Comparison of ENCODE assay signal across 18 cellular contexts in the genomic region with DNA sequence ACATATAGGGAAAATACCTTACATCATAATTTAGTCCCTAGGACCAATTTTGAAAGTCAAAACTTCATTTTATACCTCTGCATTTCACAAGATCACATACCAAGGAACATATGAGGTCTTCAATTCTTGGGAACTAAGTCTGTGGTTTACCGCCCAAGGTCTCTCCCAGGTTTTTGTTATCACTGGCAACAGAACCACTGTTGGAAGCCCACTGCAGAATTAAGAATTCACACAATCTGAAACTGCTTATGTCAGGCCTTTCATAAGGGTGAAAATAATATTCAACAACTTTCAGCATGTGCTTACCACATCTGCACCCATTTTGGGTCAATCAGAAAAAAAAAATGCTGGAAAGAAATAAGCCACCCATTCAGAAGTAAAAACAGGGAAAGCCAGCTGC.
DNase-seq lines count a peak whose midpoint lies in the region; ATAC-seq and TF ChIP-seq lines count a peak whose summit lies in the region.
"Had no signal": no experiment of that assay in that cellular context is flagged by ENCODE, and none has a peak within 500 bp of the region (broad histone marks: within the 10 kb centered on the region; RNA-seq: fewer than 3 reads in every experiment).

No MANE protein-coding gene starts in this region.

- H3K4me3 ChIP-seq in IMR-90 (ENCODE audit: insufficient read depth, low read depth, low read length) (no peak overlapping the region), smooth muscle cell (no peak overlapping the region), suprapubic skin (no peak overlapping the region), BE2C (ENCODE audit: low read depth, low read length) (no peak overlapping the region)
- H3K4me3 ChIP-seq: body of pancreas, coronary artery, lower lobe of right lung, MG63, tibial nerve had no signal

- H3K79me2 ChIP-seq in smooth muscle cell (ENCODE audit: low read depth): no peaks in the 10 kb centered on the region

- no CpG with 5 or more reads among the region's 1 CpG for WGBS in IMR-90 (ENCODE audit: extremely low coverage in 2 of 2, insufficient read length in 1 of 2), 2 experiments
- 77% methylated on average over 1 of the region's 1 CpG for WGBS in smooth muscle cell (ENCODE audit: low lambda C conversion rate)
- whole genome bisulfite sequencing in suprapubic skin: 79% methylated on average over 1 of the region's 1 CpG

- H4K20me1 ChIP-seq in IMR-90 (ENCODE audit: insufficient read depth, low read length) (no peaks in the 10 kb centered on the region), smooth muscle cell (ENCODE audit: low read depth) (no peaks in the 10 kb centered on the region)

- H4K5ac ChIP-seq in IMR-90 (ENCODE audit: low read depth, low read length): no peak overlapping the region

- H2BK15ac ChIP-seq in IMR-90 (ENCODE audit: low read depth, low read length): no peak overlapping the region

- TF ChIP-seq CTCF in IMR-90 (conservative IDR thresholded peaks at IDR 0.05; ENCODE audit: low read depth, low read length): no peak
- no peak for TF ChIP-seq CTCF in smooth muscle cell (IDR thresholded peaks at IDR 0.05; ENCODE audit: borderline replicate concordance, insufficient read depth, poor library complexity, severe bottlenecking)
- no peak for TF ChIP-seq CTCF in suprapubic skin (IDR thresholded peaks at IDR 0.05)
- TF ChIP-seq CTCF in BE2C (IDR thresholded peaks at IDR 0.05; ENCODE audit: low read depth, low read length): no peak

- H3K9me1 ChIP-seq in IMR-90 (ENCODE audit: insufficient read depth, low read length): no peaks in the 10 kb centered on the region

- H4K91ac ChIP-seq in IMR-90 (ENCODE audit: insufficient read depth, low read depth, low read length): no peak overlapping the region

- peaks cover 3% of the 10 kb centered on the region for H3F3A ChIP-seq in smooth muscle cell (ENCODE audit: low read depth)

- POLR2A ChIA-PET in IMR-90 (lab: Charles Lee; ENCODE audit: unreplicated experiment): no interaction called here

- no peak overlapping the region for H3K56ac ChIP-seq in IMR-90 (ENCODE audit: extremely low read depth, insufficient read depth, low read length)

- H2BK120ac ChIP-seq in IMR-90 (ENCODE audit: low read depth, low read length): no peak overlapping the region

- H3K4me1 ChIP-seq in IMR-90 (ENCODE audit: control insufficient read depth, insufficient read depth, low read length) (peaks cover 6% of the 10 kb centered on the region; the same call in 1 of the 2 replicates), smooth muscle cell (ENCODE audit: low read depth) (no peaks in the 10 kb centered on the region), suprapubic skin (no peaks in the 10 kb centered on the region), BE2C (no peaks in the 10 kb centered on the region)
- H3K4me1 ChIP-seq: body of pancreas had no signal

- no peaks in the 10 kb centered on the region for H3K9me3 ChIP-seq in IMR-90 (ENCODE audit: control insufficient read depth, insufficient read depth, low read length)
- H3K9me3 ChIP-seq in smooth muscle cell (replicated peaks; ENCODE audit: low read depth): no peaks in the 10 kb centered on the region
- no peaks in the 10 kb centered on the region for H3K9me3 ChIP-seq in suprapubic skin
- H3K9me3 ChIP-seq in BE2C: no peaks in the 10 kb centered on the region
- H3K9me3 ChIP-seq: body of pancreas, lower lobe of right lung, MG63, tibial nerve had no signal

- no TSS peak for BruUV-seq in IMR-90 (replicated peaks; lab: Mats Ljungman, UMichigan)

- H2AK5ac ChIP-seq in IMR-90 (ENCODE audit: low read depth, low read length): no peak overlapping the region

- peak overlapping the region in 1 of 2 experiments; percentile 12; a peak in 1 of 4 replicates for H4K8ac ChIP-seq in IMR-90 (ENCODE audit: low read depth in 2 of 2, low read length in 2 of 2)

- dilution Hi-C loops in IMR-90 (cut with HindIII; ENCODE audit: low sequenced_read_pairs, unreplicated experiment): no loop called here

- H2BK5ac ChIP-seq in IMR-90 (ENCODE audit: low read depth, low read length, poor library complexity, severe bottlenecking): no peak overlapping the region

- H3K36me3 ChIP-seq in IMR-90 (ENCODE audit: control insufficient read depth, insufficient read depth, low read length) (no peaks in the 10 kb centered on the region), smooth muscle cell (ENCODE audit: low read depth) (no peaks in the 10 kb centered on the region), suprapubic skin (no peaks in the 10 kb centered on the region), BE2C (no peaks in the 10 kb centered on the region)
- H3K36me3 ChIP-seq: lower lobe of right lung, MG63, tibial nerve had no signal

- in situ Hi-C loops in IMR-90 (cut with MboI; ENCODE audit: low sequenced_read_pairs): no loop called here

- no peak overlapping the region for H3K9ac ChIP-seq in IMR-90 (ENCODE audit: low read depth, low read length)
- no peak overlapping the region for H3K9ac ChIP-seq in smooth muscle cell (ENCODE audit: low read depth)

- H2AFZ ChIP-seq in IMR-90 (replicated peaks; ENCODE audit: low read length, poor library complexity): no peak overlapping the region
- H2AFZ ChIP-seq in smooth muscle cell (ENCODE audit: low read depth): peak overlapping the region; percentile 54

- CTCF ChIA-PET in IMR-90 (lab: Yijun Ruan, JAX): interaction anchor here (0.6 to 0.7 kb wide), 2 partner anchors 19 to 487 kb away, joined by 3 read pairs; no protein-coding TSS in a partner anchor

- ATAC-seq in IMR-90 (ENCODE audit: low read depth) (no peak), HG03139 (IDR thresholded peaks at IDR 0.05; ENCODE audit: unreplicated experiment) (no peak)
- ATAC-seq: body of pancreas; lower lobe of right lung; stimulated activated naive CD8-positive, alpha-beta T cell treated with anti-CD3 and anti-CD28 coated beads, Interleukin-15, Interleukin-2, amounts not matched to agents 100 U/mL and 50 U/mL, for 24 hours had no signal

- TF ChIP-seq EP300 in suprapubic skin (IDR thresholded peaks at IDR 0.05): no peak

- H3K4ac ChIP-seq in IMR-90 (ENCODE audit: low read depth, low read length): no peak overlapping the region

- no peak overlapping the region for H3K23ac ChIP-seq in IMR-90 (ENCODE audit: low read depth, low read length)

- intact Hi-C loops in IMR-90 (cut with micrococcal nuclease): loop anchor here (5.0 kb wide), 1 partner anchor 99 kb away; no protein-coding TSS in a partner anchor

- H3K14ac ChIP-seq in IMR-90 (replicated peaks; ENCODE audit: low read depth, low read length): no peak overlapping the region

- DNase-seq in IMR-90 (peak; percentile 34), astrocyte of the hippocampus (ENCODE audit: low read depth, low spot score) (peak; percentile 75), fibroblast of peridontal ligament (ENCODE audit: extremely low read depth) (peak; percentile 84), smooth muscle cell (lab: John Stamatoyannopoulos, UW; ENCODE audit: unreplicated experiment) (no peak), suprapubic skin (ENCODE audit: low spot score in 2 of 2) (no peak), DMS79 treated with DMSO at 0.1 percent for 48 hours (lab: John Stamatoyannopoulos, UW) (no peak), BE2C (no peak)
- DNase-seq: body of pancreas; kidney; lower lobe of right lung; MG63; NCI-H146; NCI-H2171 treated with DMSO at 0.1 percent for 48 hours; SHP77; stimulated activated naive CD8-positive, alpha-beta T cell treated with anti-CD3 and anti-CD28 coated beads, Interleukin-15, Interleukin-2, amounts not matched to agents 100 U/mL and 50 U/mL, for 24 hours had no signal

- no peaks in the 10 kb centered on the region for H3K27me3 ChIP-seq in IMR-90 (ENCODE audit: control insufficient read depth, insufficient read depth, low read length)
- H3K27me3 ChIP-seq in smooth muscle cell (ENCODE audit: low read depth): no peaks in the 10 kb centered on the region
- H3K27me3 ChIP-seq in suprapubic skin: no peaks in the 10 kb centered on the region
- no peaks in the 10 kb centered on the region for H3K27me3 ChIP-seq in BE2C
- H3K27me3 ChIP-seq: body of pancreas, MG63, tibial nerve had no signal

- no peaks in the 10 kb centered on the region for H3K79me1 ChIP-seq in IMR-90 (ENCODE audit: low read depth in 1 of 2, low read length in 2 of 2)

- H3K27ac ChIP-seq in IMR-90 (ENCODE audit: insufficient read depth, low read length) (no peak overlapping the region), smooth muscle cell (ENCODE audit: low read depth) (peak overlapping the region; percentile 82), suprapubic skin (no peak overlapping the region)
- H3K27ac ChIP-seq: coronary artery, lower lobe of right lung had no signal

- H3K4me2 ChIP-seq in IMR-90 (ENCODE audit: low read depth, low read length) (no peak overlapping the region), smooth muscle cell (peak overlapping the region; percentile 34)

- peak overlapping the region; percentile 56; the same call in 1 of the 2 replicates for H2BK20ac ChIP-seq in IMR-90 (ENCODE audit: low read depth, low read length)

- TF ChIP-seq POLR2A in IMR-90 (IDR thresholded peaks at IDR 0.05; ENCODE audit: low read depth, low read length) (no peak), suprapubic skin (IDR thresholded peaks at IDR 0.05) (no peak)

- no peak for TF ChIP-seq RAD21 in IMR-90 (IDR thresholded peaks at IDR 0.05; ENCODE audit: low read length)

- H3K18ac ChIP-seq in IMR-90 (ENCODE audit: low read depth, low read length): no peak overlapping the region

- H2AK9ac ChIP-seq in IMR-90 (replicated peaks; ENCODE audit: low read depth, low read length, poor library complexity): no peak overlapping the region

TF ChIP-seq in IMR-90, 13 proteins besides CTCF, POLR2A, EP300 and RAD21:
- TF ChIP-seq CEBPB (IDR thresholded peaks at IDR 0.05; ENCODE audit: low read depth, low read length): no peak
- no peak for TF ChIP-seq MXI1 (IDR thresholded peaks at IDR 0.05; ENCODE audit: borderline replicate concordance, low read depth, low read length)
- 0 out of 2 replicates have a peak, but pooled peaks have one; percentile 21 for TF ChIP-seq MAFK (IDR thresholded peaks at IDR 0.05; ENCODE audit: low read depth, low read length)
- no peak for TF ChIP-seq MAZ (IDR thresholded peaks at IDR 0.05; ENCODE audit: borderline replicate concordance, low read depth, low read length)

Comparison
In these comparisons a context has a peak if more than half of its experiments do, and no peak if none do; other contexts are left out.
1. DNase-seq: peak in IMR-90 (single experiment), astrocyte of the hippocampus (single experiment) and fibroblast of peridontal ligament (single experiment); none in smooth muscle cell (single experiment), suprapubic skin (0 of 2), DMS79 treated with DMSO at 0.1 percent for 48 hours (single experiment) and BE2C (single experiment).